In the genomic region with DNA sequence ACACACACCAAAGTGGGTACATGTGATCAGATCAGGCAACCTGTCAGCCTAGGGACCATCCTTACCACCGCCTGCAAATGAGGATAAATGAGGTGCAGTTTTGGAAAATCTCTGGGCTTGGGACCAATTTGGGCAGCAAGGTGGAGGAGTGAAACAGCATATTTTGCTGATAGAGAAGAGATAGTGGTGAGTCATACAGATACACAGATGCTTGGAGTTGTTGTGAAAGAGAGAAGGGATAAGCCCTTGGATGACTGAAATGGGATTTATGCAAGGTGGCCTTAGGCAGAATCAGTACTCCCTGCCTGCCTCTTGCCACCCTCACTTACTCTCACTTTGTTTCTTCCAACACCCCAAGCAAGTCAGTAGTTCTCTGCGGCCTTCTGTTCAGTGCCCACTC, we compare ENCODE assay signal across 20 cellular contexts. TPM values are rescaled to one million over a fixed set of nuclear protein-coding genes. Genes with fewer than 3 reads are reported as not detected.
"Had no signal": no experiment of that assay in that cellular context is flagged by ENCODE, and none has a peak within 500 bp of the region (broad histone marks: within the 10 kb centered on the region; RNA-seq: fewer than 3 reads in every experiment).

No MANE protein-coding gene starts in this region.

- H3K4me1 ChIP-seq: left ventricle myocardium inferior, stomach, upper lobe of left lung had no signal

- H3K9me3 ChIP-seq: upper lobe of left lung had no signal

- H3K4me2 ChIP-seq: smooth muscle cell had no signal

- H3K27ac ChIP-seq: left ventricle myocardium inferior, stomach, upper lobe of left lung had no signal

- H3K4me1 Mint-ChIP-seq: memory B cell; naive thymus-derived CD8-positive, alpha-beta T cell; stimulated activated effector memory CD8-positive, alpha-beta T cell treated with anti-CD3 and anti-CD28 coated beads, Interleukin-12 subunit alpha, Interleukin-12 subunit beta, amount 100 ng/mL, for 72 hours had no signal

- ATAC-seq: activated naive CD4-positive, alpha-beta T cell treated with anti-CD3 and anti-CD28 coated beads, Interleukin-2, amount 50 U/mL, for 72 hours; activated T-cell treated with anti-CD3 and anti-CD28 coated beads, Interleukin-2, amount 50 U/mL, for 72 hours; effector memory CD8-positive, alpha-beta T cell; naive thymus-derived CD8-positive, alpha-beta T cell; sciatic nerve; stimulated activated effector memory CD8-positive, alpha-beta T cell treated with anti-CD3 and anti-CD28 coated beads, Interleukin-12 subunit alpha, Interleukin-12 subunit beta, amount 100 ng/mL, for 72 hours had no signal

- H3K4me3 Mint-ChIP-seq: activated T-cell treated with anti-CD3 and anti-CD28 coated beads, Interleukin-2, amount 50 U/mL, for 72 hours; effector memory CD8-positive, alpha-beta T cell; memory B cell; naive thymus-derived CD8-positive, alpha-beta T cell; stimulated activated effector memory CD8-positive, alpha-beta T cell treated with anti-CD3 and anti-CD28 coated beads, Interleukin-12 subunit alpha, Interleukin-12 subunit beta, amount 100 ng/mL, for 72 hours; T-helper 2 cell treated with Interferon-gamma antibody and Interleukin-4, amounts not matched to agents 5 μg/mL and 100 μg/mL, for 36 hours had no signal

- H3K27me3 ChIP-seq: stomach, upper lobe of left lung had no signal

- DNase-seq: activated CD4-positive, alpha-beta T cell treated with anti-CD3 and anti-CD28 coated beads, Interleukin-2, amount 50 U/mL, for 4 hours; activated gamma-delta T cell treated with Interleukin-2 at 50 U/mL for 16 hours; activated T-cell treated with anti-CD3 and anti-CD28 coated beads, Interleukin-2, amount 50 U/mL, for 72 hours; amniotic stem cell; effector memory CD8-positive, alpha-beta T cell; foreskin melanocyte; head of caudate nucleus; left ventricle myocardium inferior; naive thymus-derived CD8-positive, alpha-beta T cell; stimulated activated CD4-positive, alpha-beta T cell treated with anti-CD3 and anti-CD28 coated beads, Interleukin-4, amount 100 ng/mL, for 24 hours; stomach; upper lobe of left lung had no signal

- H3K27ac Mint-ChIP-seq: activated naive CD4-positive, alpha-beta T cell treated with anti-CD3 and anti-CD28 coated beads, Interleukin-2, amount 50 U/mL, for 72 hours; activated T-cell treated with anti-CD3 and anti-CD28 coated beads, Interleukin-2, amount 50 U/mL, for 72 hours; effector memory CD8-positive, alpha-beta T cell; memory B cell; naive thymus-derived CD8-positive, alpha-beta T cell; stimulated activated effector memory CD8-positive, alpha-beta T cell treated with anti-CD3 and anti-CD28 coated beads, Interleukin-12 subunit alpha, Interleukin-12 subunit beta, amount 100 ng/mL, for 72 hours; T-helper 2 cell treated with Interferon-gamma antibody and Interleukin-4, amounts not matched to agents 5 μg/mL and 100 μg/mL, for 36 hours had no signal

- FAIRE-seq: TTC549 had no signal

- H3K36me3 ChIP-seq: left ventricle myocardium inferior, stomach, upper lobe of left lung had no signal

- H3K4me3 ChIP-seq: left ventricle myocardium inferior, smooth muscle cell, stomach, upper lobe of left lung had no signal

- H3K36me3 Mint-ChIP-seq: activated naive CD4-positive, alpha-beta T cell treated with anti-CD3 and anti-CD28 coated beads, Interleukin-2, amount 50 U/mL, for 72 hours; memory B cell; stimulated activated effector memory CD8-positive, alpha-beta T cell treated with anti-CD3 and anti-CD28 coated beads, Interleukin-12 subunit alpha, Interleukin-12 subunit beta, amount 100 ng/mL, for 72 hours had no signal

- H3K27me3 Mint-ChIP-seq: effector memory CD8-positive, alpha-beta T cell had no signal

RNA-seq across cellular contexts. Expression of a gene that starts 34.7 kb away (rescaled TPM):
- total RNA-seq: activated CD8-positive, alpha-beta memory T cell treated with anti-CD3 and anti-CD28 coated beads for 36 hours; activated naive CD4-positive, alpha-beta T cell treated with anti-CD3 and anti-CD28 coated beads, Interleukin-2, amount 50 U/mL, for 72 hours; activated T-cell treated with anti-CD3 and anti-CD28 coated beads, Interleukin-2, amount 50 U/mL, for 72 hours; naive thymus-derived CD8-positive, alpha-beta T cell had no signal
- polyA plus RNA-seq: naive thymus-derived CD8-positive, alpha-beta T cell had no signal
